8 cellular contexts compared by ENCODE assay signal in genomic region chr10:87342249-87342703, GRCh38. TPM values are rescaled to one million over a fixed set of nuclear protein-coding genes. Genes with fewer than 3 reads are reported as not detected.
DNase-seq lines count a peak whose midpoint lies in the region; ATAC-seq and TF ChIP-seq lines count a peak whose summit lies in the region.
"Not testable (repeated sequence)": the region's sequence is repeated elsewhere in the genome, so short reads cannot be mapped to it uniquely, and the experiment has no call there.

No MANE protein-coding gene starts in this region.

- not testable (repeated sequence) for H3K36me3 ChIP-seq in DOHH2 (ENCODE audit: control insufficient read depth, low read length); GM23338 (ENCODE audit: insufficient read depth); Karpas-422 (ENCODE audit: insufficient read depth, low read length); fibroblast of lung (ENCODE audit: control insufficient read depth, insufficient read depth, low read length); naive thymus-derived CD4-positive, alpha-beta T cell (ENCODE audit: control insufficient read depth in 2 of 3, insufficient read depth in 3 of 3, low read length in 3 of 3)

- not testable (repeated sequence) for H2AFZ ChIP-seq in GM23338; Karpas-422 (ENCODE audit: low read length); fibroblast of lung (ENCODE audit: low read length)

- not testable (repeated sequence) for H3K9me2 ChIP-seq in DOHH2 (replicated peaks; ENCODE audit: control insufficient read depth, low read length); GM23338 (ENCODE audit: insufficient read depth); Karpas-422 (replicated peaks; ENCODE audit: insufficient read depth, low read length)

- H4K20me1 ChIP-seq in DOHH2 (ENCODE audit: control insufficient read depth, insufficient read depth, low read depth, low read length); Karpas-422 (ENCODE audit: insufficient read depth, low read depth, low read length); fibroblast of lung (ENCODE audit: control insufficient read depth, extremely low read depth, insufficient read depth, low read length): not testable (repeated sequence)
- peaks cover 11% of the 10 kb centered on the region for H4K20me1 ChIP-seq in GM23338 (replicated peaks; ENCODE audit: insufficient read depth)

- peak overlapping the region; percentile 74 for H3K4me3 ChIP-seq in DOHH2 (ENCODE audit: low read length)
- peak overlapping the region; percentile 66 for H3K4me3 ChIP-seq in GM23338
- H3K4me3 ChIP-seq in Karpas-422 (ENCODE audit: low read length), result peak overlapping the region; percentile 53; the same call in 1 of the 2 replicates
- H3K4me3 ChIP-seq in fibroblast of lung (replicated peaks in 1 of 4; ENCODE audit: control extremely low read depth in 1 of 4, insufficient read depth in 1 of 4, low read depth in 3 of 4, low read length in 4 of 4), result peak overlapping the region in 3 of 4 experiments; percentile 28 to 61 (median 35)
- peak overlapping the region; percentile 33 for H3K4me3 ChIP-seq in naive thymus-derived CD4-positive, alpha-beta T cell (ENCODE audit: low read length)

- H3K36me3 Mint-ChIP-seq in GM23338 (ENCODE audit: low read depth); naive thymus-derived CD4-positive, alpha-beta T cell: not testable (repeated sequence)

- CTCF ChIA-PET in naive thymus-derived CD4-positive, alpha-beta T cell (lab: Charles Lee), result not testable (repeated sequence)

- not testable (repeated sequence) for H3F3A ChIP-seq in DOHH2 (ENCODE audit: control insufficient read depth, insufficient read depth); GM23338 (replicated peaks; ENCODE audit: low read depth)

- intact Hi-C loops in naive thymus-derived CD4-positive, alpha-beta T cell (cut with micrococcal nuclease), result loop anchor here (2.0 to 10.0 kb wide), 4 partner anchors 163 to 630 kb away; partner anchors contain the start of genes GLUD1 (in 2 of the 2), SHLD2 (in 2 of the 2) and MINPP1 (in 1 of the 2)

- not testable (repeated sequence) for H3K4me1 ChIP-seq in DOHH2 (ENCODE audit: control insufficient read depth, low read length); GM23338 (ENCODE audit: insufficient read depth); Karpas-422 (ENCODE audit: low read length); fibroblast of lung (ENCODE audit: control insufficient read depth, extremely low read depth, insufficient read depth, low read length); naive thymus-derived CD4-positive, alpha-beta T cell (ENCODE audit: control insufficient read depth in 2 of 2, insufficient read depth in 2 of 2, low read length in 2 of 2)

- peak; percentile 86 for ATAC-seq in GM23338
- ATAC-seq in naive thymus-derived CD4-positive, alpha-beta T cell, result peak; percentile 89

- not testable (repeated sequence) for H3K9me3 ChIP-seq in DOHH2 (ENCODE audit: control insufficient read depth, insufficient read depth, low read length); Karpas-422 (ENCODE audit: low read length); fibroblast of lung (ENCODE audit: control insufficient read depth, insufficient read depth, low read depth, low read length); naive thymus-derived CD4-positive, alpha-beta T cell (ENCODE audit: control insufficient read depth in 2 of 3, low read length in 3 of 3)

- POLR2A ChIA-PET in naive thymus-derived CD4-positive, alpha-beta T cell (lab: Charles Lee), result not testable (repeated sequence)

- not testable (repeated sequence) for H3K27me3 ChIP-seq in DOHH2 (ENCODE audit: control insufficient read depth, low read length); GM23338 (ENCODE audit: insufficient read depth); Karpas-422 (ENCODE audit: low read length); fibroblast of lung (ENCODE audit: control insufficient read depth, insufficient read depth, low read length); naive thymus-derived CD4-positive, alpha-beta T cell (ENCODE audit: control insufficient read depth in 2 of 2, insufficient read depth in 2 of 2, low read length in 2 of 2)

- H3K27me3 Mint-ChIP-seq in GM23338 (ENCODE audit: insufficient read depth, low read depth, poor library complexity); naive thymus-derived CD4-positive, alpha-beta T cell: not testable (repeated sequence)

- H3K9ac ChIP-seq in Karpas-422 (ENCODE audit: low read length) (peak overlapping the region; percentile 62), fibroblast of lung (ENCODE audit: insufficient read depth, low read length) (peak overlapping the region; percentile 60)

- not testable (repeated sequence) for TF ChIP-seq CTCF in DOHH2 (IDR thresholded peaks at IDR 0.05; ENCODE audit: low read depth, low read length, poor library complexity, severe bottlenecking); GM23338 (conservative IDR thresholded peaks at IDR 0.05; ENCODE audit: low read depth in 2 of 2); fibroblast of lung (conservative IDR thresholded peaks at IDR 0.05 in 1 of 2, IDR thresholded peaks at IDR 0.05 in 1 of 2; ENCODE audit: low read depth in 1 of 2, low read length in 2 of 2)

- H3K79me2 ChIP-seq in DOHH2 (ENCODE audit: control insufficient read depth, low read length) (peaks cover 45% of the 10 kb centered on the region), GM23338 (replicated peaks; ENCODE audit: insufficient read depth) (peaks cover 36% of the 10 kb centered on the region), Karpas-422 (ENCODE audit: low read length) (peaks cover 13% of the 10 kb centered on the region), fibroblast of lung (ENCODE audit: control insufficient read depth, insufficient read depth, low read length) (peaks cover 12% of the 10 kb centered on the region)

- H3K27ac ChIP-seq in DOHH2 (ENCODE audit: low read depth, low read length) (peak overlapping the region; percentile 67), GM23338 (ENCODE audit: low read depth) (peak overlapping the region; percentile 76; the same call in 1 of the 2 replicates), fibroblast of lung (ENCODE audit: insufficient read depth, low read length) (peak overlapping the region; percentile 53)
- H3K27ac ChIP-seq in Karpas-422 (ENCODE audit: low read length), result not testable (repeated sequence)
- H3K27ac ChIP-seq in naive thymus-derived CD4-positive, alpha-beta T cell (ENCODE audit: low read depth, low read length), result peak overlapping the region; percentile 73

- not testable (repeated sequence) for H3K9me3 Mint-ChIP-seq in GM23338; naive thymus-derived CD4-positive, alpha-beta T cell

- peak overlapping the region; percentile 34; the same call in 1 of the 2 replicates for H3K4me2 ChIP-seq in DOHH2 (ENCODE audit: low read length)
- H3K4me2 ChIP-seq in GM23338, result peak overlapping the region; percentile 64; the same call in 1 of the 2 replicates
- not testable (repeated sequence) for H3K4me2 ChIP-seq in Karpas-422 (ENCODE audit: low read depth, low read length, poor library complexity, severe bottlenecking); fibroblast of lung (ENCODE audit: extremely low read depth, insufficient read depth, low read length)

- H3K4me1 Mint-ChIP-seq in GM23338, result not testable (repeated sequence)
- H3K4me1 Mint-ChIP-seq in naive thymus-derived CD4-positive, alpha-beta T cell, result peaks cover 9 to 37% (median 33%) of the 10 kb centered on the region in 7 donors

- H3K4me3 Mint-ChIP-seq in GM23338, result peak overlapping the region; percentile 73; the same call in 2 of the 3 replicates
- H3K4me3 Mint-ChIP-seq in naive thymus-derived CD4-positive, alpha-beta T cell, result peak overlapping the region; percentile 69 to 99 (median 86)

- H3K27ac Mint-ChIP-seq in GM23338, result 0 out of 2 replicates have a peak overlapping the region, but pooled peaks have one; percentile 78
- H3K27ac Mint-ChIP-seq in naive thymus-derived CD4-positive, alpha-beta T cell, result peak overlapping the region in 8 of 9 donors; percentile 85 to 96 (median 88)

- DNase-seq in GM23338 (ENCODE audit: low spot score), result peak; percentile 69
- DNase-seq in Karpas-422, result peak; percentile 75
- peak; percentile 74 for DNase-seq in RPMI8226
- peak; percentile 52 to 70 for DNase-seq in activated T-helper 1 cell treated with anti-CD3 and anti-CD28 coated beads, Interleukin-2, amount 50 U/mL, for 16 hours (ENCODE audit: low read depth in 1 of 2, low spot score in 1 of 2)
- DNase-seq in fibroblast of lung (ENCODE audit: low read depth in 2 of 2), result peak; percentile 88 to 94
- peak; percentile 66 to 86 (median 78) for DNase-seq in naive thymus-derived CD4-positive, alpha-beta T cell
- DNase-seq in stimulated activated CD8-positive, alpha-beta memory T cell treated with anti-CD3 and anti-CD28 coated beads, Interleukin-7, amount 100 ng/mL, for 4 hours (ENCODE audit: low read depth in 2 of 2), result peak; percentile 70 to 77

TF ChIP-seq in GM23338, 12 proteins besides CTCF, POLR2A, EP300 and RAD21 (continues in another document):
- 0 out of 2 replicates have a peak, but pooled peaks have one; percentile 15 for TF ChIP-seq ETS1 (IDR thresholded peaks at IDR 0.05)

RNA-seq across cellular contexts. Expression of gene NUTM2D, which starts 15.3 kb away (rescaled TPM):
- total RNA-seq in GM23338 (2014; rRNA removed; shearing (Covaris generic)), result 0.54 and 1.1 TPM in 2 replicates
- polyA plus RNA-seq in GM23338 (2016; fragmentation: Nextera tagmentation; extraction: Ambion mirVana) (0.07 and 0.18 TPM in 2 replicates), fibroblast of lung (1.1 TPM in 2 replicates)
- total RNA-seq in Karpas-422 (2014; rRNA removed; shearing (Covaris generic); ENCODE audit: low replicate concordance), result 0.19 TPM in 1 of 2 replicates, not detected in the other
- total RNA-seq in fibroblast of lung, result 1.0 and 1.3 TPM in 2 replicates
- polyA plus RNA-seq in fibroblast of lung (2012), result 1.6 and 2.0 TPM in 2 replicates
- 2.3 and 2.6 TPM in 2 replicates for polyA minus RNA-seq in fibroblast of lung (ENCODE audit: low replicate concordance)
- 1 to 10 TPM; 3.6 to 6.4 (median 4.0) TPM for total RNA-seq in naive thymus-derived CD4-positive, alpha-beta T cell
- polyA plus RNA-seq in naive thymus-derived CD4-positive, alpha-beta T cell, result under 1 TPM; 0.14 to 0.18 TPM
